Comparison of ENCODE assay signal across 9 cellular contexts in genomic region chr19:11963566-11964355, GRCh38. TPM values are rescaled to one million over a fixed set of nuclear protein-coding genes. Genes with fewer than 3 reads are reported as not detected.
A peak's percentile ranks its signal among the peaks of the same experiment; 100 is the strongest.
DNase-seq lines count a peak whose midpoint lies in the region; ATAC-seq and TF ChIP-seq lines count a peak whose summit lies in the region.
"Had no signal": no experiment of that assay in that cellular context is flagged by ENCODE, and none has a peak within 500 bp of the region (broad histone marks: within the 10 kb centered on the region; RNA-seq: fewer than 3 reads in every experiment).

No MANE protein-coding gene starts in this region.

- no peak for ATAC-seq in GM18520 (IDR thresholded peaks at IDR 0.05; ENCODE audit: unreplicated experiment)

- peaks cover 5% of the 10 kb centered on the region for H3K36me3 Mint-ChIP-seq in IgD-negative memory B cell
- peaks cover 12% of the 10 kb centered on the region for H3K36me3 Mint-ChIP-seq in activated naive CD4-positive, alpha-beta T cell treated with anti-CD3 and anti-CD28 coated beads, Interleukin-2, amount 10 ng/mL, durations not matched to agents 7 days and 5 days

- H3K27ac ChIP-seq in ovary (peak overlapping the region; percentile 94 to 96), temporal lobe (ENCODE audit: low read depth, low read length) (peak overlapping the region; percentile 97)

- H3K27me3 ChIP-seq in ovary, result no peaks in the 10 kb centered on the region

- WGBS in ovary, 3 donors, result 24 to 30% (median 29%) methylated on average over 26 of the region's 26 CpGs

- intact Hi-C loops in head of caudate nucleus (cut with DNase I), result no loop called here
- intact Hi-C loops in ovary (cut with DNase I), result loop anchor here in 1 of 4 donors (2.0 kb wide), 1 partner anchor 25 kb away; no protein-coding TSS in a partner anchor

- H3K4me1 ChIP-seq in ovary (ENCODE audit: insufficient read depth), result peaks cover 12% of the 10 kb centered on the region

- peak overlapping the region; percentile 90 to 99 (median 96) for H3K4me3 Mint-ChIP-seq in IgD-negative memory B cell
- H3K4me3 Mint-ChIP-seq in activated naive CD4-positive, alpha-beta T cell treated with anti-CD3 and anti-CD28 coated beads, Interleukin-2, amount 10 ng/mL, durations not matched to agents 7 days and 5 days, result peak overlapping the region; percentile 86

- H3K27ac Mint-ChIP-seq in IgD-negative memory B cell, result peak overlapping the region; percentile 92 to 98 (median 94)
- peak overlapping the region; percentile 94 for H3K27ac Mint-ChIP-seq in activated naive CD4-positive, alpha-beta T cell treated with anti-CD3 and anti-CD28 coated beads, Interleukin-2, amount 10 ng/mL, durations not matched to agents 7 days and 5 days

- TF ChIP-seq EP300 in ovary (IDR thresholded peaks at IDR 0.05), result no peak

- peaks cover 0 to 3% (median 0%) of the 10 kb centered on the region in 3 donors for H3K9me3 Mint-ChIP-seq in IgD-negative memory B cell
- H3K9me3 Mint-ChIP-seq in activated naive CD4-positive, alpha-beta T cell treated with anti-CD3 and anti-CD28 coated beads, Interleukin-2, amount 10 ng/mL, durations not matched to agents 7 days and 5 days, result peaks cover 18% of the 10 kb centered on the region

- TF ChIP-seq POLR2A in ovary (IDR thresholded peaks at IDR 0.05), result no peak

- peak; percentile 74 to 92 (median 77) for TF ChIP-seq CTCF in ovary (IDR thresholded peaks at IDR 0.05)

- H3K4me1 Mint-ChIP-seq in IgD-negative memory B cell, result peaks cover 22 to 29% (median 26%) of the 10 kb centered on the region in 3 donors
- H3K4me1 Mint-ChIP-seq in activated naive CD4-positive, alpha-beta T cell treated with anti-CD3 and anti-CD28 coated beads, Interleukin-2, amount 10 ng/mL, durations not matched to agents 7 days and 5 days, result peaks cover 22% of the 10 kb centered on the region

- H3K9me3 ChIP-seq in ovary, result no peaks in the 10 kb centered on the region

- CTCF ChIA-PET in activated naive CD4-positive, alpha-beta T cell treated with anti-CD3 and anti-CD28 coated beads, Interleukin-2, amount 10 ng/mL, durations not matched to agents 7 days and 5 days (lab: Charles Lee), result interaction anchor here (0.9 to 3.3 kb wide), 12 partner anchors 9 to 369 kb away, joined by 3 to 36 read pairs (median 3); partner anchors contain the start of gene ZNF20

- no peak overlapping the region for H3K4me3 ChIP-seq in ovary

- DNase-seq in D341Med (ENCODE audit: low spot score), result peak; percentile 90
- peak; percentile 84 for DNase-seq in SK-N-DZ (ENCODE audit: low spot score)
- peak; percentile 73 for DNase-seq in activated naive CD4-positive, alpha-beta T cell treated with anti-CD3 and anti-CD28 coated beads, Interleukin-2, amount 10 ng/mL, durations not matched to agents 7 days and 5 days
- peak; percentile 62 to 93 (median 86) for DNase-seq in head of caudate nucleus
- DNase-seq in ovary, result peak; percentile 75 to 89 (median 84)

- no peaks in the 10 kb centered on the region for H3K27me3 Mint-ChIP-seq in IgD-negative memory B cell
- no peaks in the 10 kb centered on the region for H3K27me3 Mint-ChIP-seq in activated naive CD4-positive, alpha-beta T cell treated with anti-CD3 and anti-CD28 coated beads, Interleukin-2, amount 10 ng/mL, durations not matched to agents 7 days and 5 days

- H3K36me3 ChIP-seq in ovary, result no peaks in the 10 kb centered on the region

RNA-seq across cellular contexts. Expression of gene ZNF763, which starts 1.1 kb away (rescaled TPM):
- polyA plus RNA-seq in IgD-negative memory B cell (2.4 TPM), ovary (1 to 10 TPM; 4.3 to 7.0 TPM)
- 2.4 and 4.3 TPM in 2 replicates for polyA plus RNA-seq in SK-N-DZ (2014; cell fraction: cytosol; rRNA removed)
- polyA plus RNA-seq in SK-N-DZ (2014; cell fraction: nucleus; rRNA removed), result 2.0 and 3.8 TPM in 2 replicates
- total RNA-seq in ovary (10 to 100 TPM in 1 of 7 donors, 1 to 10 TPM in 6; 4.1 to 18.8 (median 8.3) TPM), temporal lobe (5.9 TPM)
- total RNA-seq: NCI-H460 had no signal

RNA-seq across cellular contexts. Expression of gene ZNF700, which starts 38.9 kb away (rescaled TPM):
- polyA plus RNA-seq in IgD-negative memory B cell (3.9 TPM), ovary (1 to 10 TPM; 6.7 to 7.6 TPM)
- polyA plus RNA-seq in SK-N-DZ (2014; cell fraction: cytosol; rRNA removed), result 9.1 and 9.2 TPM in 2 replicates
- polyA plus RNA-seq in SK-N-DZ (2014; cell fraction: nucleus; rRNA removed), result 22.4 and 35.2 TPM in 2 replicates
- total RNA-seq in ovary (10 to 100 TPM in 6 of 7 donors, 1 to 10 TPM in 1; 8.6 to 22.3 (median 14.0) TPM), temporal lobe (13.5 TPM)
